Comparison of ENCODE assay signal across 1 cellular context in the genomic region with DNA sequence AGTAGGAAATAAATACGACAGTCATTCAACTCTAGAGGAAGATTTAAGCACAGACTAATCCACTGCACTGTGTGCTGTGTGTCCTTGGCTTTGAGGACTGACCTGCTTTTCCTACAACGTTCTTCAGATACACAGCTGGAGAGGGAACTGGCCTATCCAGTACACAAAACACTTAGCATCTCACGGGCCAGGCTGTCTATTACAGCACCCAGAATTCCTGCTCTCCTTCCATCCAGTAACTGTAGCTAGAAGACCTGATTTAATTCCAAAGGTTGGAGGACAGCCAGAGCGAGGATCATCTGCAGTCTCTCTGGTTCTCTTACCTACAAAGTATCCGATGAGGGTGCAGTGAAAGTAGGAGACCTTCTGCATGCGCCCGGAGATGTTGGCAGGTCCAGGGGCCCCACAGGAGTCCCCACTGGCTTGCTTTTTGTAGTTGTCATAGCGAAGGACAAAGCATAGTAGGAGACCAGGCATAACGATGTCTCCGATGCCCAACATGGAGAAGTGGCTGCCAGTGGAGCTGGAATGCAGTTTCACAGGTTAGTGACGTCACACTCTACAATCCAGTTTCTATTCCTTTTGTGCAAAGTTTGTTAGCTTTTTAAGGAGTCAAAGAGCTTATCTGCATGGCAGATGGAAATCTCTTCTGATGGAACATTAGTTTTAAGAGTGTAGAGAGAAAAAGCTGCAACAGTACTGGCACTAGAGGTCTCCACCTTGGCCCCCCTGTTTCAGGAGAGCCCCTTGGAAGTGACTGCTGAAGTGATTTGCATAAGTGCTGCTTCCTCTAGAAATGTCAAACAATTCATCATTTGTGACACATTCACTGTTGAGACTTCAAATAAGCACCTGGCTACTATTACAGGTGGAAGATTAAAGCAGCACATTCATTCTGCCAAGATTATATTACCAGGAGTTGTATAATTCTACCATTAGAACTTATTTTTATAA.
TF ChIP-seq lines count a peak whose summit lies in the region.

No MANE protein-coding gene starts in this region.

TF ChIP-seq in GM12878, 131 proteins besides CTCF, POLR2A, EP300 and RAD21:
- TF ChIP-seq, protein P1, sequence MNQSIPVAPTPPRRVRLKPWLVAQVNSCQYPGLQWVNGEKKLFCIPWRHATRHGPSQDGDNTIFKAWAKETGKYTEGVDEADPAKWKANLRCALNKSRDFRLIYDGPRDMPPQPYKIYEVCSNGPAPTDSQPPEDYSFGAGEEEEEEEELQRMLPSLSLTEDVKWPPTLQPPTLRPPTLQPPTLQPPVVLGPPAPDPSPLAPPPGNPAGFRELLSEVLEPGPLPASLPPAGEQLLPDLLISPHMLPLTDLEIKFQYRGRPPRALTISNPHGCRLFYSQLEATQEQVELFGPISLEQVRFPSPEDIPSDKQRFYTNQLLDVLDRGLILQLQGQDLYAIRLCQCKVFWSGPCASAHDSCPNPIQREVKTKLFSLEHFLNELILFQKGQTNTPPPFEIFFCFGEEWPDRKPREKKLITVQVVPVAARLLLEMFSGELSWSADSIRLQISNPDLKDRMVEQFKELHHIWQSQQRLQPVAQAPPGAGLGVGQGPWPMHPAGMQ (IDR thresholded peaks at IDR 0.05; ENCODE audit: borderline replicate concordance): no peak
- peak; percentile 14; the same call in 1 of the 2 replicates for TF ChIP-seq SMC3 (IDR thresholded peaks at IDR 0.05; ENCODE audit: borderline replicate concordance, low read length)
- TF ChIP-seq BACH1 (IDR thresholded peaks at IDR 0.05; ENCODE audit: borderline replicate concordance): no peak
- TF ChIP-seq ZNF687 (IDR thresholded peaks at IDR 0.05): no peak
- TF ChIP-seq CBX5 (IDR thresholded peaks at IDR 0.05; ENCODE audit: low read depth): no peak
- no peak for TF ChIP-seq ESRRA (IDR thresholded peaks at IDR 0.05; ENCODE audit: low read length)
- no peak for TF ChIP-seq TCF12 (IDR thresholded peaks at IDR 0.05; ENCODE audit: low read depth, low read length)
- TF ChIP-seq NKRF (conservative IDR thresholded peaks at IDR 0.05): no peak
- peak; percentile 60 for TF ChIP-seq PBX3 (IDR thresholded peaks at IDR 0.05; ENCODE audit: insufficient replicate concordance, low read depth, low read length)
- no peak for TF ChIP-seq RB1 (IDR thresholded peaks at IDR 0.05; ENCODE audit: borderline replicate concordance)
- TF ChIP-seq, protein P2, sequence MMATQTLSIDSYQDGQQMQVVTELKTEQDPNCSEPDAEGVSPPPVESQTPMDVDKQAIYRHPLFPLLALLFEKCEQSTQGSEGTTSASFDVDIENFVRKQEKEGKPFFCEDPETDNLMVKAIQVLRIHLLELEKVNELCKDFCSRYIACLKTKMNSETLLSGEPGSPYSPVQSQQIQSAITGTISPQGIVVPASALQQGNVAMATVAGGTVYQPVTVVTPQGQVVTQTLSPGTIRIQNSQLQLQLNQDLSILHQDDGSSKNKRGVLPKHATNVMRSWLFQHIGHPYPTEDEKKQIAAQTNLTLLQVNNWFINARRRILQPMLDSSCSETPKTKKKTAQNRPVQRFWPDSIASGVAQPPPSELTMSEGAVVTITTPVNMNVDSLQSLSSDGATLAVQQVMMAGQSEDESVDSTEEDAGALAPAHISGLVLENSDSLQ (IDR thresholded peaks at IDR 0.05): peak; percentile 50; the same call in 1 of the 2 replicates
- no peak for TF ChIP-seq SKIL (IDR thresholded peaks at IDR 0.05; ENCODE audit: low read depth, poor library complexity, severe bottlenecking)
- no peak for TF ChIP-seq PRDM15 (CRISPR knock-in tag; IDR thresholded peaks at IDR 0.05)
- TF ChIP-seq NRF1 (conservative IDR thresholded peaks at IDR 0.05; ENCODE audit: low read depth, low read length): no peak
- TF ChIP-seq, protein P3, sequence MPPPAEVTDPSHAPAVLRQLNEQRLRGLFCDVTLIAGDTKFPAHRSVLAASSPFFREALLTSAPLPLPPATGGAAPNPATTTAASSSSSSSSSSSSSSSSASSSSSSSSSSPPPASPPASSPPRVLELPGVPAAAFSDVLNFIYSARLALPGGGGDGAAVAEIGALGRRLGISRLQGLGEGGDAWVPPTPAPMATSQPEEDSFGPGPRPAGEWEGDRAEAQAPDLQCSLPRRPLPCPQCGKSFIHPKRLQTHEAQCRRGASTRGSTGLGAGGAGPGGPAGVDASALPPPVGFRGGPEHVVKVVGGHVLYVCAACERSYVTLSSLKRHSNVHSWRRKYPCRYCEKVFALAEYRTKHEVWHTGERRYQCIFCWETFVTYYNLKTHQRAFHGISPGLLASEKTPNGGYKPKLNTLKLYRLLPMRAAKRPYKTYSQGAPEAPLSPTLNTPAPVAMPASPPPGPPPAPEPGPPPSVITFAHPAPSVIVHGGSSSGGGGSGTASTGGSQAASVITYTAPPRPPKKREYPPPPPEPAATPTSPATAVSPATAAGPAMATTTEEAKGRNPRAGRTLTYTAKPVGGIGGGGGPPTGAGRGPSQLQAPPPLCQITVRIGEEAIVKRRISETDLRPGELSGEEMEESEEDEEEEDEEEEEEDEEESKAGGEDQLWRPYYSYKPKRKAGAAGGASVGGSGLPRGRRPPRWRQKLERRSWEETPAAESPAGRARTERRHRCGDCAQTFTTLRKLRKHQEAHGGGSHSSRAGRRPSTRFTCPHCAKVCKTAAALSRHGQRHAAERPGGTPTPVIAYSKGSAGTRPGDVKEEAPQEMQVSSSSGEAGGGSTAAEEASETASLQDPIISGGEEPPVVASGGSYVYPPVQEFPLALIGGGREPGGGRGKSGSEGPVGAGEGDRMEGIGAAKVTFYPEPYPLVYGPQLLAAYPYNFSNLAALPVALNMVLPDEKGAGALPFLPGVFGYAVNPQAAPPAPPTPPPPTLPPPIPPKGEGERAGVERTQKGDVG (CRISPR knock-in tag; IDR thresholded peaks at IDR 0.05): no peak
- no peak for TF ChIP-seq DPF2 (IDR thresholded peaks at IDR 0.05)
- TF ChIP-seq POU2F2 (IDR thresholded peaks at IDR 0.05; ENCODE audit: borderline replicate concordance, low read depth, low read length): 0 out of 3 replicates have a peak, but pooled peaks have one; percentile 36
- TF ChIP-seq CREM (IDR thresholded peaks at IDR 0.05; ENCODE audit: low read depth): 0 out of 2 replicates have a peak, but pooled peaks have one; percentile 21
